1 cellular context compared by ENCODE assay signal in the genomic region with DNA sequence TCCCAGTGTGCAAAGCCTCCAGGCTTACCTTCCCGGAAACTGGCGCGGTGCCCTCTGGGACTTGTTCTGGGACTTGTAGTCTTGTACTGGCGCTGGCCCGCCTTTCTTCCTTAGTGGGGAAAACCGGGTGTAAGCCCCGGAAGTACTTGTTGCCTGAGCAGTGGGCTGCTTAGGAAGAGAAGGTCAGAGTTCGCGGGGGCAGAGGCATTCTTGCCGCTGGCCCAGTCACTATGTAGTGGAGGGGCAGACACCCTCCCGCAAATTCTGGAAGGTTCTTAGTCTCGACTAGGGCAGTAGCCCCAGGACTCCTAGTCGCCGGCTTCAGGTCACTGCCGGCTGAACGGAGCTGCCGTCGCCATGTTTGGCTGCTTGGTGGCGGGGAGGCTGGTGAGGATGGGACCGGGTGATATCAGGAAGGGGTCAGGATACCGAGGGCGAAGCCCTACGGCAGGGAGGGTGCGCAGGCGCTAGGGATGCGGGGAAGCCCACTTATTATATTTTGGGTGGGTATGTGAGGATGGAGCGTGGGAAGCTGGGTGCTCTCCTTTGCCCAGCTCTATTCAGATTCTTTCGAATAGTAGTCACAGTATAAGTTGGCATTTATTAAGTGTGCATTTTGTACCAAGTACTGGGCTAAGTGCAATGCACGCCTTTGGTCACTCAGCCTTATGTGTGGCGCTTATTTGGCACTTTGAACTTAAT.
TF ChIP-seq lines count a peak whose summit lies in the region.

TSS of gene HIKESHI (plus strand) at position 149 of the 702 bp plus-strand sequence. CDS start at position 358, 209 bp downstream.

TF ChIP-seq in HepG2, 621 proteins besides CTCF, POLR2A, EP300 and RAD21 (continued from another document and continues in another):
- TF ChIP-seq ZNF414 (CRISPR knock-in tag; IDR thresholded peaks at IDR 0.05) (peak; percentile 80; the same call in 1 of the 2 replicates), HNF4G (IDR thresholded peaks at IDR 0.05; ENCODE audit: borderline replicate concordance, low read depth, low read length) (0 out of 2 replicates have a peak, but pooled peaks have one; percentile 11), HNF4G (CRISPR knock-in tag; IDR thresholded peaks at IDR 0.05; ENCODE audit: borderline replicate concordance, low read depth) (no peak), ZNF687 (CRISPR knock-in tag; IDR thresholded peaks at IDR 0.05) (peak; percentile 95), ZNF235 (CRISPR knock-in tag; IDR thresholded peaks at IDR 0.05; ENCODE audit: borderline replicate concordance) (no peak), ESRRA (CRISPR knock-in tag; IDR thresholded peaks at IDR 0.05; ENCODE audit: low read depth) (peak; percentile 57; the same call in 1 of the 2 replicates), NR2C2 (CRISPR knock-in tag; IDR thresholded peaks at IDR 0.05; ENCODE audit: borderline replicate concordance) (peak; percentile 100), FLYWCH1 (CRISPR knock-in tag; IDR thresholded peaks at IDR 0.05) (no peak), TBX3 (IDR thresholded peaks at IDR 0.05; ENCODE audit: borderline replicate concordance) (no peak), AHR (CRISPR knock-in tag; IDR thresholded peaks at IDR 0.05) (peak; percentile 86), RCOR2 (CRISPR knock-in tag; IDR thresholded peaks at IDR 0.05) (peak; percentile 14; the same call in 1 of the 2 replicates), POLR2AphosphoS5 (IDR thresholded peaks at IDR 0.05; ENCODE audit: low read depth, low read length) (peak; percentile 88), SMAD3 (CRISPR knock-in tag; IDR thresholded peaks at IDR 0.05) (peak; percentile 89; the same call in 1 of the 2 replicates), POLR2G (IDR thresholded peaks at IDR 0.05; ENCODE audit: low read depth, low read length) (peak; percentile 93), PCBP1 (IDR thresholded peaks at IDR 0.05; ENCODE audit: borderline replicate concordance, low read depth, low read length) (peak; percentile 84; the same call in 1 of the 2 replicates), MXI1 (IDR thresholded peaks at IDR 0.05; ENCODE audit: borderline replicate concordance, low read depth, low read length) (peak; percentile 12; the same call in 1 of the 3 replicates), MYNN (CRISPR knock-in tag; IDR thresholded peaks at IDR 0.05; ENCODE audit: low read depth) (0 out of 2 replicates have a peak, but pooled peaks have one; percentile 39), SKI (IDR thresholded peaks at IDR 0.05; ENCODE audit: partially characterized antibody) (no peak), NR2F6 (IDR thresholded peaks at IDR 0.05) (peak; percentile 87), NR2F6 (CRISPR knock-in tag; IDR thresholded peaks at IDR 0.05) (peak; percentile 91), ZMYM4 (CRISPR knock-in tag; IDR thresholded peaks at IDR 0.05) (peak; percentile 92), FOXA3 (CRISPR knock-in tag; IDR thresholded peaks at IDR 0.05) (peak; percentile 26; the same call in 1 of the 2 replicates), NR1H2 (CRISPR knock-in tag; IDR thresholded peaks at IDR 0.05; ENCODE audit: borderline replicate concordance, low read depth) (no peak), GABPB1 (CRISPR knock-in tag; IDR thresholded peaks at IDR 0.05) (peak; percentile 99), KDM1A (CRISPR knock-in tag; IDR thresholded peaks at IDR 0.05) (no peak), MED1 (CRISPR knock-in tag; IDR thresholded peaks at IDR 0.05) (peak; percentile 75), ZNF564 (CRISPR knock-in tag; IDR thresholded peaks at IDR 0.05) (no peak), ZBED4 (CRISPR knock-in tag; IDR thresholded peaks at IDR 0.05; ENCODE audit: borderline replicate concordance) (no peak; the same call in none of the 2 replicates), SCMH1 (CRISPR knock-in tag; IDR thresholded peaks at IDR 0.05; ENCODE audit: borderline replicate concordance) (no peak), ZNF430 (CRISPR knock-in tag; IDR thresholded peaks at IDR 0.05) (peak; percentile 70), TBL1XR1 (IDR thresholded peaks at IDR 0.05; ENCODE audit: borderline replicate concordance, low read length, partially characterized antibody) (peak; percentile 93), ZNF230 (CRISPR knock-in tag; IDR thresholded peaks at IDR 0.05) (0 out of 2 replicates have a peak, but pooled peaks have one; percentile 78)
- TF ChIP-seq, protein P1, sequence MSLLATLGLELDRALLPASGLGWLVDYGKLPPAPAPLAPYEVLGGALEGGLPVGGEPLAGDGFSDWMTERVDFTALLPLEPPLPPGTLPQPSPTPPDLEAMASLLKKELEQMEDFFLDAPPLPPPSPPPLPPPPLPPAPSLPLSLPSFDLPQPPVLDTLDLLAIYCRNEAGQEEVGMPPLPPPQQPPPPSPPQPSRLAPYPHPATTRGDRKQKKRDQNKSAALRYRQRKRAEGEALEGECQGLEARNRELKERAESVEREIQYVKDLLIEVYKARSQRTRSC (CRISPR knock-in tag; IDR thresholded peaks at IDR 0.05; ENCODE audit: low read depth): no peak
- TF ChIP-seq, protein P2, sequence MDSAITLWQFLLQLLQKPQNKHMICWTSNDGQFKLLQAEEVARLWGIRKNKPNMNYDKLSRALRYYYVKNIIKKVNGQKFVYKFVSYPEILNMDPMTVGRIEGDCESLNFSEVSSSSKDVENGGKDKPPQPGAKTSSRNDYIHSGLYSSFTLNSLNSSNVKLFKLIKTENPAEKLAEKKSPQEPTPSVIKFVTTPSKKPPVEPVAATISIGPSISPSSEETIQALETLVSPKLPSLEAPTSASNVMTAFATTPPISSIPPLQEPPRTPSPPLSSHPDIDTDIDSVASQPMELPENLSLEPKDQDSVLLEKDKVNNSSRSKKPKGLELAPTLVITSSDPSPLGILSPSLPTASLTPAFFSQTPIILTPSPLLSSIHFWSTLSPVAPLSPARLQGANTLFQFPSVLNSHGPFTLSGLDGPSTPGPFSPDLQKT (CRISPR knock-in tag; IDR thresholded peaks at IDR 0.05; ENCODE audit: borderline replicate concordance): no peak
- TF ChIP-seq, protein P3, sequence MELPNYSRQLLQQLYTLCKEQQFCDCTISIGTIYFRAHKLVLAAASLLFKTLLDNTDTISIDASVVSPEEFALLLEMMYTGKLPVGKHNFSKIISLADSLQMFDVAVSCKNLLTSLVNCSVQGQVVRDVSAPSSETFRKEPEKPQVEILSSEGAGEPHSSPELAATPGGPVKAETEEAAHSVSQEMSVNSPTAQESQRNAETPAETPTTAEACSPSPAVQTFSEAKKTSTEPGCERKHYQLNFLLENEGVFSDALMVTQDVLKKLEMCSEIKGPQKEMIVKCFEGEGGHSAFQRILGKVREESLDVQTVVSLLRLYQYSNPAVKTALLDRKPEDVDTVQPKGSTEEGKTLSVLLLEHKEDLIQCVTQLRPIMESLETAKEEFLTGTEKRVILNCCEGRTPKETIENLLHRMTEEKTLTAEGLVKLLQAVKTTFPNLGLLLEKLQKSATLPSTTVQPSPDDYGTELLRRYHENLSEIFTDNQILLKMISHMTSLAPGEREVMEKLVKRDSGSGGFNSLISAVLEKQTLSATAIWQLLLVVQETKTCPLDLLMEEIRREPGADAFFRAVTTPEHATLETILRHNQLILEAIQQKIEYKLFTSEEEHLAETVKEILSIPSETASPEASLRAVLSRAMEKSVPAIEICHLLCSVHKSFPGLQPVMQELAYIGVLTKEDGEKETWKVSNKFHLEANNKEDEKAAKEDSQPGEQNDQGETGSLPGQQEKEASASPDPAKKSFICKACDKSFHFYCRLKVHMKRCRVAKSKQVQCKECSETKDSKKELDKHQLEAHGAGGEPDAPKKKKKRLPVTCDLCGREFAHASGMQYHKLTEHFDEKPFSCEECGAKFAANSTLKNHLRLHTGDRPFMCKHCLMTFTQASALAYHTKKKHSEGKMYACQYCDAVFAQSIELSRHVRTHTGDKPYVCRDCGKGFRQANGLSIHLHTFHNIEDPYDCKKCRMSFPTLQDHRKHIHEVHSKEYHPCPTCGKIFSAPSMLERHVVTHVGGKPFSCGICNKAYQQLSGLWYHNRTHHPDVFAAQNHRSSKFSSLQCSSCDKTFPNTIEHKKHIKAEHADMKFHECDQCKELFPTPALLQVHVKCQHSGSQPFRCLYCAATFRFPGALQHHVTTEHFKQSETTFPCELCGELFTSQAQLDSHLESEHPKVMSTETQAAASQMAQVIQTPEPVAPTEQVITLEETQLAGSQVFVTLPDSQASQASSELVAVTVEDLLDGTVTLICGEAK (IDR thresholded peaks at IDR 0.05): peak; percentile 78
- TF ChIP-seq, protein P3 (CRISPR knock-in tag; IDR thresholded peaks at IDR 0.05): peak; percentile 74
